In genomic region chr19:19548915-19549537, GRCh38 we compare ENCODE assay signal across 31 cellular contexts. TPM values are rescaled to one million over a fixed set of nuclear protein-coding genes. Genes with fewer than 3 reads are reported as not detected.
DNase-seq lines count a peak whose midpoint lies in the region; ATAC-seq, FAIRE-seq and TF ChIP-seq lines count a peak whose summit lies in the region.
"Had no signal": no experiment of that assay in that cellular context is flagged by ENCODE, and none has a peak within 500 bp of the region (broad histone marks: within the 10 kb centered on the region; RNA-seq: fewer than 3 reads in every experiment).

No MANE protein-coding gene starts in this region.

- no peak overlapping the region for H2BK20ac ChIP-seq in H1 (ENCODE audit: low read length)

- H3K9me3 Mint-ChIP-seq in T-cell (no peaks in the 10 kb centered on the region), glutamatergic neuron (ENCODE audit: unreplicated experiment) (peaks cover 7% of the 10 kb centered on the region)
- H3K9me3 Mint-ChIP-seq: activated T-cell treated with anti-CD3 and anti-CD28 coated beads, Interleukin-2, amount 50 U/mL, for 24 hours; effector memory CD8-positive, alpha-beta T cell; GM23338; natural killer cell treated with Interleukin-12 subunit alpha and Interleukin-12 subunit beta and Interleukin-15 and Interleukin-18, amount 100 ng/mL, for 72 hours had no signal

- no peak for TF ChIP-seq POLR2A in H1 (IDR thresholded peaks at IDR 0.05; ENCODE audit: control extremely low read depth in 1 of 2, low read depth in 2 of 2, low read length in 2 of 2)

- no peak overlapping the region for H3K4ac ChIP-seq in H1 (replicated peaks; ENCODE audit: insufficient read length, low read depth, low read length)
- no peak overlapping the region for H3K4ac ChIP-seq in neuronal stem cell (ENCODE audit: low read length)

- H2AFZ ChIP-seq in SK-N-SH (ENCODE audit: low read depth) = no peak overlapping the region
- no peak overlapping the region for H2AFZ ChIP-seq in H1 (ENCODE audit: low read length)
- H2AFZ ChIP-seq in neuronal stem cell (ENCODE audit: low read length) = peak overlapping the region; percentile 9
- H2AFZ ChIP-seq: GM23338 had no signal

- H3K9ac ChIP-seq in SK-N-SH (no peak overlapping the region), H1 (replicated peaks in 1 of 4; ENCODE audit: extremely low read depth in 1 of 4, low read depth in 3 of 4, low read length in 3 of 4) (no peak overlapping the region), neuronal stem cell (ENCODE audit: low read depth, low read length, poor library complexity) (no peak overlapping the region)

- H3K27me3 ChIP-seq in SK-N-SH (ENCODE audit: insufficient read depth) (no peaks in the 10 kb centered on the region), H1 (replicated peaks in 1 of 4; ENCODE audit: control insufficient read depth in 3 of 4, extremely low read depth in 1 of 4, insufficient read depth in 3 of 4, low read length in 3 of 4) (no peaks in the 10 kb centered on the region; a peak in 1 of 7 replicates), neuronal stem cell (ENCODE audit: control insufficient read depth in 3 of 3, insufficient read depth in 3 of 3, low read depth in 1 of 3, low read length in 3 of 3) (no peaks in the 10 kb centered on the region)

- no peak overlapping the region for H4K5ac ChIP-seq in H1 (ENCODE audit: insufficient read length, low read depth, low read length)

- H4K8ac ChIP-seq in H1 (ENCODE audit: extremely low read depth, insufficient read depth, low read length) = no peak overlapping the region
- no peak overlapping the region for H4K8ac ChIP-seq in neuronal stem cell (ENCODE audit: low read depth, low read length)

- H3K4me3 Mint-ChIP-seq in T-cell = no peak overlapping the region
- no peak overlapping the region for H3K4me3 Mint-ChIP-seq in glutamatergic neuron (ENCODE audit: unreplicated experiment)
- H3K4me3 Mint-ChIP-seq: activated T-cell treated with anti-CD3 and anti-CD28 coated beads, Interleukin-2, amount 50 U/mL, for 24 hours; B cell; effector memory CD8-positive, alpha-beta T cell; GM23338; natural killer cell treated with Interleukin-12 subunit alpha and Interleukin-12 subunit beta and Interleukin-15 and Interleukin-18, amount 100 ng/mL, for 72 hours had no signal

- H3K27me3 Mint-ChIP-seq in T-cell = no peaks in the 10 kb centered on the region
- H3K27me3 Mint-ChIP-seq in glutamatergic neuron (ENCODE audit: unreplicated experiment) = peaks cover 7% of the 10 kb centered on the region
- H3K27me3 Mint-ChIP-seq: natural killer cell treated with Interleukin-12 subunit alpha and Interleukin-12 subunit beta and Interleukin-15 and Interleukin-18, amount 100 ng/mL, for 72 hours had no signal

- no peak overlapping the region for H3K4me3 ChIP-seq in SK-N-SH (ENCODE audit: low read depth in 2 of 2, low read length in 1 of 2)
- no peak overlapping the region for H3K4me3 ChIP-seq in H1 (ENCODE audit: extremely low read depth in 1 of 4, insufficient read depth in 2 of 4, low read depth in 3 of 4, low read length in 4 of 4)
- no peak overlapping the region for H3K4me3 ChIP-seq in neuronal stem cell (ENCODE audit: low read length in 2 of 2)
- H3K4me3 ChIP-seq: colonic mucosa, esophagus muscularis mucosa, GM23338, skin epidermis had no signal

- H3K9me3 ChIP-seq in SK-N-SH (no peaks in the 10 kb centered on the region), H1 (ENCODE audit: insufficient read depth in 2 of 2, low read depth in 1 of 2, low read length in 1 of 2) (no peaks in the 10 kb centered on the region), neuronal stem cell (replicated peaks in 1 of 2; ENCODE audit: control insufficient read depth in 2 of 2, insufficient read depth in 1 of 2, low read depth in 1 of 2, low read length in 2 of 2) (no peaks in the 10 kb centered on the region)
- H3K9me3 ChIP-seq: colonic mucosa, esophagus muscularis mucosa had no signal

- no peak overlapping the region for H2BK15ac ChIP-seq in H1 (ENCODE audit: low read length)
- H2BK15ac ChIP-seq in neuronal stem cell (ENCODE audit: low read length) = no peak overlapping the region

- H2BK120ac ChIP-seq in H1 (replicated peaks; ENCODE audit: low read depth, low read length) = no peak overlapping the region
- no peak overlapping the region for H2BK120ac ChIP-seq in neuronal stem cell (ENCODE audit: low read depth, low read length)

- WGBS in SK-N-SH (ENCODE audit: low lambda C conversion rate) = 50% methylated on average over 7 of the region's 9 CpGs
- 84% methylated on average over 9 of the region's 9 CpGs; no CpG with 5 or more reads in 1 of the 2 experiments for WGBS in H1 (ENCODE audit: extremely low coverage in 1 of 2, insufficient coverage in 1 of 2, insufficient read length in 1 of 2, insufficient replicate concordance in 2 of 2, low coverage in 1 of 2, low lambda C conversion rate in 2 of 2, missing lambda C conversion rate in 1 of 2), 2 experiments
- WGBS in neuronal stem cell (ENCODE audit: extremely low coverage in 2 of 2, insufficient read length in 2 of 2, insufficient replicate concordance in 1 of 2), 2 donors = no CpG with 5 or more reads among the region's 9 CpGs

- ATAC-seq in SK-N-SH treated with all-trans-retinoic acid at 6 μM for 48 hours (no peak), T-cell (replicated peaks in 1 of 4) (no peak)
- ATAC-seq: effector memory CD8-positive, alpha-beta T cell; GM23338; left ventricle myocardium superior; natural killer cell treated with Interleukin-12 subunit alpha and Interleukin-12 subunit beta and Interleukin-15 and Interleukin-18, amount 100 ng/mL, for 72 hours had no signal

- CTCF ChIA-PET in SK-N-SH (lab: Yijun Ruan, JAX) = interaction anchor here (5.5 to 15.7 kb wide), 2 partner anchors 15 to 95 kb away, joined by 28 to 258 read pairs; partner anchors contain the start of genes CILP2, GMIP and YJEFN3
- CTCF ChIA-PET in H1 (lab: Charles Lee; ENCODE audit: partially characterized antibody) = interaction anchor here (0.6 to 15.7 kb wide), 4 partner anchors 11 to 33 kb away, joined by 3 to 223 read pairs (median 142); partner anchors contain the start of genes CILP2, NDUFA13 and YJEFN3
- CTCF ChIA-PET in T-cell (lab: Charles Lee) = interaction anchor here in 1 of 2 donors (0.6 kb wide), 1 partner anchor 63 kb away, joined by 3 read pairs; no protein-coding TSS in a partner anchor

- H3K27ac ChIP-seq in SK-N-SH (ENCODE audit: low read depth in 2 of 2, low read length in 1 of 2) = no peak overlapping the region
- no peak overlapping the region for H3K27ac ChIP-seq in H1 (ENCODE audit: low read depth, low read length)
- H3K27ac ChIP-seq in neuronal stem cell (replicated peaks; ENCODE audit: low read length) = no peak overlapping the region
- H3K27ac ChIP-seq: colonic mucosa, esophagus muscularis mucosa, skin epidermis had no signal

- H3K79me1 ChIP-seq in H1 (ENCODE audit: low read depth, low read length) (no peaks in the 10 kb centered on the region), neuronal stem cell (ENCODE audit: low read depth, low read length) (no peaks in the 10 kb centered on the region)

- H2AK5ac ChIP-seq in H1 (ENCODE audit: low read depth, low read length) (no peak overlapping the region), neuronal stem cell (ENCODE audit: low read depth, low read length) (peak overlapping the region; percentile 53)

- no peak overlapping the region for H4K91ac ChIP-seq in H1 (replicated peaks; ENCODE audit: insufficient read length, low read length)
- H4K91ac ChIP-seq in neuronal stem cell (ENCODE audit: low read depth, low read length, poor library complexity) = no peak overlapping the region

- no peak overlapping the region for H3K23ac ChIP-seq in H1 (ENCODE audit: insufficient read length)
- no peak overlapping the region for H3K23ac ChIP-seq in neuronal stem cell (ENCODE audit: low read depth, low read length, poor library complexity)

- no peaks in the 10 kb centered on the region for H3K36me3 ChIP-seq in SK-N-SH (replicated peaks in 1 of 2; ENCODE audit: control insufficient read depth in 1 of 2, insufficient read depth in 2 of 2, low read length in 1 of 2)
- no peaks in the 10 kb centered on the region for H3K36me3 ChIP-seq in H1 (ENCODE audit: control insufficient read depth in 2 of 4, insufficient read depth in 4 of 4, low read length in 3 of 4)
- no peaks in the 10 kb centered on the region for H3K36me3 ChIP-seq in neuronal stem cell (replicated peaks in 1 of 2; ENCODE audit: control insufficient read depth in 2 of 2, insufficient read depth in 2 of 2, low read length in 2 of 2)
- H3K36me3 ChIP-seq: colonic mucosa, esophagus muscularis mucosa had no signal

- DNase-seq in SK-N-SH (no peak), MV-4-11 (lab: John Stamatoyannopoulos, UW) (peak; percentile 68), H1 (ENCODE audit: low read depth in 1 of 2, low spot score in 2 of 2) (no peak), neuronal stem cell (ENCODE audit: low spot score) (no peak), SHP77 treated with DMSO at 0.1 percent for 48 hours (lab: John Stamatoyannopoulos, UW) (no peak), T-cell (no peak), glutamatergic neuron (no peak)
- DNase-seq: 8988T; activated CD4-positive, alpha-beta T cell treated with anti-CD3 and anti-CD28 coated beads for 1 hour; activated gamma-delta T cell treated with Interleukin-2 at 50 U/mL for 16 hours; activated T-cell treated with anti-CD3 and anti-CD28 coated beads, Interleukin-2, amount 50 U/mL, for 24 hours; amniotic stem cell; colonic mucosa; effector memory CD8-positive, alpha-beta T cell; Karpas-422; left ventricle myocardium superior; midbrain; NCI-H1105; NCI-H2029; NCI-H226; stimulated activated CD4-positive, alpha-beta T cell treated with anti-CD3 and anti-CD28 coated beads, Interleukin-1b, Interleukin-23, amount 100 ng/mL, for 48 hours; SW 1271; trophoblast cell had no signal

- FAIRE-seq in H1 (lab: Jason Lieb, UNC) = no peak
- FAIRE-seq: islet of Langerhans, TTC549 had no signal

- H3K36me3 Mint-ChIP-seq in T-cell = no peaks in the 10 kb centered on the region
- peaks cover 5% of the 10 kb centered on the region for H3K36me3 Mint-ChIP-seq in glutamatergic neuron (ENCODE audit: unreplicated experiment)
- H3K36me3 Mint-ChIP-seq: natural killer cell treated with Interleukin-12 subunit alpha and Interleukin-12 subunit beta and Interleukin-15 and Interleukin-18, amount 100 ng/mL, for 72 hours had no signal

- TF ChIP-seq CTCF in SK-N-SH (IDR thresholded peaks at IDR 0.05) (no peak), H1 (IDR thresholded peaks at IDR 0.05; ENCODE audit: control extremely low read depth in 1 of 3, insufficient read depth in 1 of 3, low read depth in 1 of 3, low read length in 3 of 3) (no peak), glutamatergic neuron (IDR thresholded peaks at IDR 0.05; ENCODE audit: partially characterized antibody, unreplicated experiment) (no peak)

- H2BK12ac ChIP-seq in H1 (ENCODE audit: low read depth, low read length) (no peak overlapping the region), neuronal stem cell (ENCODE audit: low read length) (no peak overlapping the region)

- H3K4me1 Mint-ChIP-seq in T-cell (no peaks in the 10 kb centered on the region), glutamatergic neuron (ENCODE audit: low read depth, unreplicated experiment) (peaks cover 15% of the 10 kb centered on the region)
- H3K4me1 Mint-ChIP-seq: B cell had no signal

- H3K4me2 ChIP-seq in SK-N-SH = no peak overlapping the region
- no peak overlapping the region for H3K4me2 ChIP-seq in H1 (ENCODE audit: insufficient read depth in 1 of 2, low read depth in 2 of 2, low read length in 2 of 2)
- no peak overlapping the region for H3K4me2 ChIP-seq in neuronal stem cell (ENCODE audit: insufficient read depth, low read length, poor library complexity, severe bottlenecking)
- H3K4me2 ChIP-seq: GM23338 had no signal

- no peaks in the 10 kb centered on the region for H3K9me2 ChIP-seq in SK-N-SH

- H3K27ac Mint-ChIP-seq in T-cell (no peak overlapping the region), glutamatergic neuron (ENCODE audit: unreplicated experiment) (no peak overlapping the region)
- H3K27ac Mint-ChIP-seq: activated T-cell treated with anti-CD3 and anti-CD28 coated beads, Interleukin-2, amount 50 U/mL, for 24 hours; B cell; effector memory CD8-positive, alpha-beta T cell; natural killer cell treated with Interleukin-12 subunit alpha and Interleukin-12 subunit beta and Interleukin-15 and Interleukin-18, amount 100 ng/mL, for 72 hours had no signal

- POLR2A ChIA-PET in SK-N-SH (lab: Yijun Ruan, JAX) (no interaction called here), H1 (lab: Charles Lee; ENCODE audit: partially characterized antibody) (interaction anchor here (1.0 to 2.3 kb wide), 4 partner anchors 10 to 20 kb away, joined by 3 to 7 read pairs (median 6); partner anchors contain the start of gene YJEFN3), T-cell (lab: Charles Lee) (interaction anchor here in 1 of 2 donors (0.5 kb wide), 1 partner anchor 45 kb away, joined by 4 read pairs; no protein-coding TSS in a partner anchor)

- H3K23me2 ChIP-seq in H1 (ENCODE audit: low read depth, low read length) = no peaks in the 10 kb centered on the region

- H3K56ac ChIP-seq in H1 (replicated peaks; ENCODE audit: insufficient read length, low read depth, low read length) = no peak overlapping the region

- H3K14ac ChIP-seq in H1 (ENCODE audit: insufficient read length) (no peak overlapping the region), neuronal stem cell (ENCODE audit: low read length) (no peak overlapping the region)

- H3K18ac ChIP-seq in H1 (ENCODE audit: extremely low read depth, low read length) = no peak overlapping the region
- no peak overlapping the region for H3K18ac ChIP-seq in neuronal stem cell (ENCODE audit: low read length)

- H4K20me1 ChIP-seq in SK-N-SH (ENCODE audit: insufficient read depth) (no peaks in the 10 kb centered on the region), H1 (replicated peaks in 1 of 2; ENCODE audit: control insufficient read depth in 1 of 2, insufficient read depth in 2 of 2, low read length in 2 of 2) (no peaks in the 10 kb centered on the region)

- no peaks in the 10 kb centered on the region for H3F3A ChIP-seq in SK-N-SH (replicated peaks; ENCODE audit: insufficient read depth)

- H2BK5ac ChIP-seq in H1 (ENCODE audit: low read depth, low read length) = 0 out of 2 replicates have a peak overlapping the region, but pooled peaks have one; percentile 8
- H2BK5ac ChIP-seq in neuronal stem cell (ENCODE audit: low read length) = no peak overlapping the region

- no peaks in the 10 kb centered on the region for H3K79me2 ChIP-seq in SK-N-SH (ENCODE audit: insufficient read depth)
- H3K79me2 ChIP-seq in H1 (ENCODE audit: control insufficient read depth in 1 of 2, insufficient read depth in 2 of 2, low read length in 2 of 2) = no peaks in the 10 kb centered on the region

- H3K4me1 ChIP-seq in SK-N-SH (ENCODE audit: control insufficient read depth in 1 of 2, insufficient read depth in 2 of 2, low read depth in 1 of 2, low read length in 1 of 2) (peaks cover 0 to 13% of the 10 kb centered on the region in 2 experiments; a peak in 1 of 4 replicates), H1 (replicated peaks in 1 of 4; ENCODE audit: control insufficient read depth in 3 of 4, insufficient read depth in 4 of 4, low read length in 3 of 4) (no peaks in the 10 kb centered on the region; a peak in 3 of 7 replicates), neuronal stem cell (ENCODE audit: control insufficient read depth in 2 of 2, insufficient read depth in 1 of 2, low read depth in 1 of 2, low read length in 2 of 2) (peaks cover 0 to 2% of the 10 kb centered on the region in 2 donors)
- H3K4me1 ChIP-seq: colonic mucosa had no signal

- TF ChIP-seq RAD21 in SK-N-SH (IDR thresholded peaks at IDR 0.05; ENCODE audit: low read length) = no peak
- no peak for TF ChIP-seq RAD21 in H1 (IDR thresholded peaks at IDR 0.05 in 1 of 2, conservative IDR thresholded peaks at IDR 0.05 in 1 of 2; ENCODE audit: low read depth in 2 of 2, low read length in 2 of 2)

- TF ChIP-seq EP300 in SK-N-SH (IDR thresholded peaks at IDR 0.05; ENCODE audit: borderline replicate concordance in 1 of 2, low read depth in 1 of 2, low read length in 1 of 2) (no peak), H1 (IDR thresholded peaks at IDR 0.05; ENCODE audit: borderline replicate concordance in 1 of 2, low read depth in 2 of 2, low read length in 2 of 2) (no peak)

RNA-seq across cellular contexts. Expression of gene CILP2, which starts 11.0 kb away (rescaled TPM):
- polyA plus RNA-seq in SK-N-SH (2012; rRNA removed) = 0.96 and 1.9 TPM in 2 replicates
- polyA plus RNA-seq in SK-N-SH (2012; cell fraction: cytosol; rRNA removed) = 0.54 and 0.87 TPM in 2 replicates
- 3.1 and 3.9 TPM in 2 replicates for polyA plus RNA-seq in SK-N-SH (2012; cell fraction: nucleus; rRNA removed)
- 5.8 and 5.9 TPM in 2 replicates for total RNA-seq in H1 (2021; fragmentation: NEBNext Ultra II Directional; extraction: Animal tissue kit (Norgen Biotek cat#: 25700))
- 4.4 and 8.2 TPM in 2 replicates for polyA plus RNA-seq in H1 (2011; rRNA removed)
- polyA plus RNA-seq in H1 (2011; cell fraction: cytosol; rRNA removed) = 4.4 TPM
- 11.5 TPM for polyA plus RNA-seq in H1 (2011; cell fraction: nucleus; rRNA removed)
- polyA plus RNA-seq in H1 (2012, experiment 1 of 2) = 2.7 to 4.9 TPM (median 4.1 TPM) in 4 replicates
- 5.0 TPM for polyA plus RNA-seq in H1 (2012, experiment 2 of 2)
- 14.1 TPM for polyA plus RNA-seq in H1 (2013, experiment 1 of 2)
- polyA plus RNA-seq in H1 (2013, experiment 2 of 2) = 10.8 TPM
- 1.6 and 1.9 TPM in 2 replicates for polyA minus RNA-seq in H1 (2011; rRNA and poly(A)+ RNA removed)
- 4.0 TPM for polyA minus RNA-seq in H1 (2011; cell fraction: cytosol; rRNA and poly(A)+ RNA removed)
- polyA minus RNA-seq in H1 (2011; cell fraction: nucleus; rRNA and poly(A)+ RNA removed) = 4.1 TPM
- polyA plus RNA-seq in neuronal stem cell (2013, experiment 1 of 2) = 2.0 TPM
- 2.1 TPM for polyA plus RNA-seq in neuronal stem cell (2013, experiment 2 of 2)
- total RNA-seq in T-cell = 1 to 10 TPM in 1 of 5 donors, under 1 TPM in 4; 0.23 to 1.3 (median 0.41) TPM
- total RNA-seq in glutamatergic neuron (ENCODE audit: unreplicated experiment) = 40.9 TPM

RNA-seq across cellular contexts. Expression of gene YJEFN3, which starts 20.3 kb away (rescaled TPM):
- polyA plus RNA-seq in SK-N-SH (2012; rRNA removed) = 7.2 and 7.5 TPM in 2 replicates
- polyA plus RNA-seq in SK-N-SH (2012; cell fraction: cytosol; rRNA removed) = 0.84 and 0.97 TPM in 2 replicates
- polyA plus RNA-seq in SK-N-SH (2012; cell fraction: nucleus; rRNA removed) = 66.2 and 111 TPM in 2 replicates
- 5.0 and 5.7 TPM in 2 replicates for total RNA-seq in H1 (2021; fragmentation: NEBNext Ultra II Directional; extraction: Animal tissue kit (Norgen Biotek cat#: 25700))
- polyA plus RNA-seq in H1 (2011; rRNA removed) = 9.4 and 17.2 TPM in 2 replicates
- 11.9 TPM for polyA plus RNA-seq in H1 (2011; cell fraction: cytosol; rRNA removed)
- 42.5 TPM for polyA plus RNA-seq in H1 (2011; cell fraction: nucleus; rRNA removed)
- 9.3 to 12.5 TPM (median 12.0 TPM) in 4 replicates for polyA plus RNA-seq in H1 (2012, experiment 1 of 2)
- 5.3 TPM for polyA plus RNA-seq in H1 (2012, experiment 2 of 2)
- polyA plus RNA-seq in H1 (2013, experiment 1 of 2) = 5.6 TPM
- 5.0 TPM for polyA plus RNA-seq in H1 (2013, experiment 2 of 2)
- polyA minus RNA-seq in H1 (2011; rRNA and poly(A)+ RNA removed) = 0.71 and 1.0 TPM in 2 replicates
- 1.5 TPM for polyA minus RNA-seq in H1 (2011; cell fraction: cytosol; rRNA and poly(A)+ RNA removed)
- 3.4 TPM for polyA minus RNA-seq in H1 (2011; cell fraction: nucleus; rRNA and poly(A)+ RNA removed)
- 10.9 TPM for polyA plus RNA-seq in neuronal stem cell (2013, experiment 1 of 2)
- polyA plus RNA-seq in neuronal stem cell (2013, experiment 2 of 2) = 9.9 TPM
- 10 to 100 TPM in 3 of 5 donors, 1 to 10 TPM in 2; 5.4 to 14.2 (median 12.5) TPM for total RNA-seq in T-cell
- total RNA-seq in glutamatergic neuron (ENCODE audit: unreplicated experiment) = 21.6 TPM

RNA-seq across cellular contexts. Expression of gene NDUFA13, which starts 33.0 kb away (rescaled TPM):
- polyA plus RNA-seq in SK-N-SH (2012; rRNA removed) (1,643 and 1,828 TPM in 2 replicates), H1 (2011; rRNA removed) (1,105 and 1,309 TPM in 2 replicates)
- 1,527 and 1,826 TPM in 2 replicates for polyA plus RNA-seq in SK-N-SH (2012; cell fraction: cytosol; rRNA removed)
- 640 and 822 TPM in 2 replicates for polyA plus RNA-seq in SK-N-SH (2012; cell fraction: nucleus; rRNA removed)
- 413 and 425 TPM in 2 replicates for total RNA-seq in H1 (2021; fragmentation: NEBNext Ultra II Directional; extraction: Animal tissue kit (Norgen Biotek cat#: 25700))
- 1,197 TPM for polyA plus RNA-seq in H1 (2011; cell fraction: cytosol; rRNA removed)
- polyA plus RNA-seq in H1 (2011; cell fraction: nucleus; rRNA removed) = 627 TPM
- 415 to 713 TPM (median 615 TPM) in 4 replicates for polyA plus RNA-seq in H1 (2012, experiment 1 of 2)
- polyA plus RNA-seq in H1 (2012, experiment 2 of 2) = 1,304 TPM
- 247 TPM for polyA plus RNA-seq in H1 (2013, experiment 1 of 2)
- polyA plus RNA-seq in H1 (2013, experiment 2 of 2) = 247 TPM
- polyA minus RNA-seq in H1 (2011; rRNA and poly(A)+ RNA removed) = 97.5 and 101 TPM in 2 replicates
- polyA minus RNA-seq in H1 (2011; cell fraction: cytosol; rRNA and poly(A)+ RNA removed) = 111 TPM
- polyA minus RNA-seq in H1 (2011; cell fraction: nucleus; rRNA and poly(A)+ RNA removed) = 98.8 TPM
- 218 TPM for polyA plus RNA-seq in neuronal stem cell (2013, experiment 1 of 2)
- 213 TPM for polyA plus RNA-seq in neuronal stem cell (2013, experiment 2 of 2)
- total RNA-seq in T-cell (100 to 1,000 TPM; 188 to 235 (median 233) TPM), glutamatergic neuron (ENCODE audit: unreplicated experiment) (394 TPM)

RNA-seq across cellular contexts. Expression of gene TSSK6, which starts 33.7 kb away (rescaled TPM):
- polyA plus RNA-seq in SK-N-SH (2012; rRNA removed) (2.3 and 3.1 TPM in 2 replicates), H1 (2011; rRNA removed) (7.8 and 12.1 TPM in 2 replicates)
- polyA plus RNA-seq in SK-N-SH (2012; cell fraction: cytosol; rRNA removed) = 0.98 and 1.6 TPM in 2 replicates
- polyA plus RNA-seq in SK-N-SH (2012; cell fraction: nucleus; rRNA removed) = 3.3 and 4.1 TPM in 2 replicates
- 2.9 and 3.6 TPM in 2 replicates for total RNA-seq in H1 (2021; fragmentation: NEBNext Ultra II Directional; extraction: Animal tissue kit (Norgen Biotek cat#: 25700))
- 6.9 TPM for polyA plus RNA-seq in H1 (2011; cell fraction: cytosol; rRNA removed)
- 9.3 TPM for polyA plus RNA-seq in H1 (2011; cell fraction: nucleus; rRNA removed)
- polyA plus RNA-seq in H1 (2012, experiment 1 of 2) = 2.1 to 4.3 TPM (median 3.4 TPM) in 4 replicates
- 3.8 TPM for polyA plus RNA-seq in H1 (2012, experiment 2 of 2)
- 1.6 TPM for polyA plus RNA-seq in H1 (2013, experiment 1 of 2)
- 1.1 TPM for polyA plus RNA-seq in H1 (2013, experiment 2 of 2)
- polyA minus RNA-seq in H1 (2011; rRNA and poly(A)+ RNA removed) = 1.9 and 2.4 TPM in 2 replicates
- 2.9 TPM for polyA minus RNA-seq in H1 (2011; cell fraction: cytosol; rRNA and poly(A)+ RNA removed)
- 8.6 TPM for polyA minus RNA-seq in H1 (2011; cell fraction: nucleus; rRNA and poly(A)+ RNA removed)
- polyA plus RNA-seq in neuronal stem cell (2013, experiment 1 of 2) = 2.3 TPM
- polyA plus RNA-seq in neuronal stem cell (2013, experiment 2 of 2) = 2.2 TPM
- total RNA-seq in T-cell (10 to 100 TPM in 3 of 5 donors, 1 to 10 TPM in 2; 3.9 to 13.0 (median 11.0) TPM), glutamatergic neuron (ENCODE audit: unreplicated experiment) (1.7 TPM)
